19 cellular contexts compared by ENCODE assay signal in the genomic region with DNA sequence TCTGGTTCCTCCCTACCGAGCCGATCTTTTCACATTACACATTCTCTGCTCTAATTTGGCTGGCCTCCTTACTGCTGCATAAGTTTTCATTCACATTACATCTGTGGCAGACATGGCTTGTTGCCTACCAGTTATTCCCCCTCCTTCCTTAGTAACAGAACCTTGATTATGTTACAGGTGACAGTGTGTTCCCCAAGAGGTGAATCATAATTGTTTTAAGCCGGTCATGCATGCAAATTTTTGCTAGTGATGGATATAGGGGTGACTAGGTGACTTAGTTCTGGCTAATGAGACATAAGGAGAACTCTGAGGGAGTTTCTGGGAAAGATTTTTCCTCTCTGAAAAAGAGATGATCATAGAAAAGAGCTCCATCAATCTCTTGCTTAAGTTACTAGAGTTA.
"Had no signal": no experiment of that assay in that cellular context is flagged by ENCODE, and none has a peak within 500 bp of the region (broad histone marks: within the 10 kb centered on the region; RNA-seq: fewer than 3 reads in every experiment).

No MANE protein-coding gene starts in this region.

- H3K27ac ChIP-seq: coronary artery, gastrocnemius medialis, neutrophil, psoas muscle, spleen, tibial artery, upper lobe of left lung, uterus had no signal

- H3K36me3 Mint-ChIP-seq: naive thymus-derived CD8-positive, alpha-beta T cell; stimulated activated memory B cell treated with anti-CD40 and anti-IgM and Interleukin-4, amounts not matched to agents 10 μg/mL and 1 μg/mL and 100 μg/mL, for 72 hours had no signal

- H3K4me3 ChIP-seq: coronary artery, gastrocnemius medialis, mucosa of descending colon, psoas muscle, spleen, tibial artery, upper lobe of left lung, uterus had no signal

- DNase-seq: effector CD4-positive, alpha-beta T cell; endodermal cell; gastrocnemius medialis; glutamatergic neuron; mucosa of descending colon; naive thymus-derived CD8-positive, alpha-beta T cell; psoas muscle; spleen; stimulated activated CD4-positive, alpha-beta T cell treated with anti-CD3 and anti-CD28 coated beads, Interleukin-15, amount 100 ng/mL, for 24 hours; stimulated activated CD4-positive, alpha-beta T cell treated with anti-CD3 and anti-CD28 coated beads, Interleukin-1b, Interleukin-23, amount 100 ng/mL, for 48 hours; stimulated activated CD4-positive, alpha-beta T cell treated with anti-CD3 and anti-CD28 coated beads, Interleukin-4, amount 100 ng/mL, for 24 hours; tibial artery; upper lobe of left lung; uterus had no signal

- H3K4me3 Mint-ChIP-seq: endodermal cell; naive thymus-derived CD8-positive, alpha-beta T cell; stimulated activated memory B cell treated with anti-CD40 and anti-IgM and Interleukin-4, amounts not matched to agents 10 μg/mL and 1 μg/mL and 100 μg/mL, for 72 hours; stimulated activated naive CD8-positive, alpha-beta T cell treated with anti-CD3 and anti-CD28 coated beads, Interleukin-15, Interleukin-2, amounts not matched to agents 100 ng/mL and 50 ng/mL, for 24 hours had no signal

- H3K27me3 Mint-ChIP-seq: naive thymus-derived CD8-positive, alpha-beta T cell; stimulated activated memory B cell treated with anti-CD40 and anti-IgM and Interleukin-4, amounts not matched to agents 10 μg/mL and 1 μg/mL and 100 μg/mL, for 72 hours; stimulated activated naive CD8-positive, alpha-beta T cell treated with anti-CD3 and anti-CD28 coated beads, Interleukin-15, Interleukin-2, amounts not matched to agents 100 ng/mL and 50 ng/mL, for 24 hours had no signal

- H3K9me3 Mint-ChIP-seq: naive thymus-derived CD8-positive, alpha-beta T cell; stimulated activated memory B cell treated with anti-CD40 and anti-IgM and Interleukin-4, amounts not matched to agents 10 μg/mL and 1 μg/mL and 100 μg/mL, for 72 hours; stimulated activated naive CD8-positive, alpha-beta T cell treated with anti-CD3 and anti-CD28 coated beads, Interleukin-15, Interleukin-2, amounts not matched to agents 100 ng/mL and 50 ng/mL, for 24 hours had no signal

- H3K9me3 ChIP-seq: gastrocnemius medialis, mucosa of descending colon, neutrophil, psoas muscle, spleen, tibial artery, upper lobe of left lung, uterus had no signal

- ATAC-seq: gastrocnemius medialis; mucosa of descending colon; naive thymus-derived CD8-positive, alpha-beta T cell; psoas muscle; sciatic nerve; stimulated activated memory B cell treated with anti-CD40 and anti-IgM and Interleukin-4, amounts not matched to agents 10 μg/mL and 1 μg/mL and 100 μg/mL, for 72 hours had no signal

- H3K27ac Mint-ChIP-seq: endodermal cell; stimulated activated memory B cell treated with anti-CD40 and anti-IgM and Interleukin-4, amounts not matched to agents 10 μg/mL and 1 μg/mL and 100 μg/mL, for 72 hours had no signal

- H3K27me3 ChIP-seq: gastrocnemius medialis, neutrophil, spleen, tibial artery, upper lobe of left lung, uterus had no signal

- H3K4me1 Mint-ChIP-seq: endodermal cell; naive thymus-derived CD8-positive, alpha-beta T cell; stimulated activated memory B cell treated with anti-CD40 and anti-IgM and Interleukin-4, amounts not matched to agents 10 μg/mL and 1 μg/mL and 100 μg/mL, for 72 hours had no signal

- H3K4me1 ChIP-seq: gastrocnemius medialis, psoas muscle, spleen, tibial artery, upper lobe of left lung, uterus had no signal

- H3K36me3 ChIP-seq: gastrocnemius medialis, neutrophil, spleen, tibial artery, upper lobe of left lung, uterus had no signal
